8 cellular contexts compared by ENCODE assay signal in the genomic region with DNA sequence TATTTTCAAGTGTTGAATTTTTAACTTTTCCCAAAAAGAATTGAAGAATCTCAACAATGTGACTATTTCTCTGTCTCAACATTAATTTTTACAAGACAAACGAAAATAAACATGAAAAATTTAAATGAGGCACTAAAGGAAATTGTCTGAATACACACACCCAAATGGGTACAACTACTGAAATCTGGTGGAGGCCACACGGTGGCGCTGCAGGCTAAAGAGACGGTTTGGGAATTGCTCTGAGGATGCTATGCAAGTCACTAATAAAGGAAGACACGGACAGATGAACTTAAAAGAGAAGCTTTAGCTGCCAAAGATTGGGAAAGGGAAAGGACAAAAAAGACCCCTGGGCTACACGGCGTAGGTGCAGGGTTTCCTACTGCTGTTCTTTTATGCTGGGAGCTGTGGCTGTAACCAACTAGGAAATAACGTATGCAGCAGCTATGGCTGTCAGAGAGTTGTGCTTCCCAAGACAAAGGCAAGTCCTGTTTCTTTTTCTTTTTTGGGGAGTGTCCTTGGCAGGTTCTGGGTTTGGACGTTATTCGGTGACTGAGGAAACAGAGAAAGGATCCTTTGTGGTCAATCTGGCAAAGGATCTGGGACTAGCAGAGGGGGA. TPM values are rescaled to one million over a fixed set of nuclear protein-coding genes. Genes with fewer than 3 reads are reported as not detected.
DNase-seq lines count a peak whose midpoint lies in the region; ATAC-seq and TF ChIP-seq lines count a peak whose summit lies in the region.

Gene PCDHB10, plus strand, starts transcription at position 244 of the 616 bp plus-strand sequence. Its CDS starts 200 bp downstream, at position 444.

- no peak within 1 kb of the TSS for H3K27ac Mint-ChIP-seq in activated naive CD4-positive, alpha-beta T cell treated with anti-CD3 and anti-CD28 coated beads for 36 hours
- peak within 1 kb of the TSS; percentile 67 to 76 (median 75) for H3K27ac Mint-ChIP-seq in nephron

- TF ChIP-seq CTCF in mammary epithelial cell (conservative IDR thresholded peaks at IDR 0.05 in 1 of 2, IDR thresholded peaks at IDR 0.05 in 1 of 2; ENCODE audit: extremely low read depth in 1 of 2, insufficient read depth in 1 of 2, low read depth in 1 of 2, low read length in 2 of 2) (peak; percentile 63 to 71), nephron (IDR thresholded peaks at IDR 0.05; ENCODE audit: unreplicated experiment in 3 of 3) (peak; percentile 26 to 38 (median 30))

- 8% methylated on average over 8 of the region's 10 CpGs for WGBS in mammary epithelial cell (ENCODE audit: low coverage, missing lambda C conversion rate)

- H3K9ac ChIP-seq in mammary epithelial cell (ENCODE audit: insufficient read depth, low read length): no peak within 1 kb of the TSS

- no peaks in the 10 kb centered on the region for H3K4me1 Mint-ChIP-seq in activated naive CD4-positive, alpha-beta T cell treated with anti-CD3 and anti-CD28 coated beads for 36 hours (ENCODE audit: low read depth)
- no peaks in the 10 kb centered on the region for H3K4me1 Mint-ChIP-seq in nephron

- ATAC-seq in HG02885 (IDR thresholded peaks at IDR 0.05; ENCODE audit: poor library complexity, unreplicated experiment) (no peak), HG02642 (IDR thresholded peaks at IDR 0.05; ENCODE audit: poor library complexity, unreplicated experiment) (no peak)

- H3K4me1 ChIP-seq in mammary epithelial cell (ENCODE audit: insufficient read depth, low read length): no peaks in the 10 kb centered on the region

- peak within 1 kb of the TSS; percentile 53 for H3K4me2 ChIP-seq in mammary epithelial cell (ENCODE audit: insufficient read depth, low read depth, low read length)

- H4K20me1 ChIP-seq in mammary epithelial cell (ENCODE audit: insufficient read depth, low read length): no peaks in the 10 kb centered on the region

- no TSS peak for BruUV-seq in mammary epithelial cell (replicated peaks; lab: Mats Ljungman, UMichigan)

- dilution Hi-C loops in mammary epithelial cell (cut with HindIII; ENCODE audit: low sequenced_read_pairs): no loop called here

- intact Hi-C loops in activated naive CD4-positive, alpha-beta T cell treated with anti-CD3 and anti-CD28 coated beads for 36 hours (cut with micrococcal nuclease): no loop called here
- intact Hi-C loops in mammary epithelial cell (cut with micrococcal nuclease): loop anchor here (1.0 to 2.0 kb wide), 2 partner anchors 97 to 369 kb away; partner anchors contain the start of gene PCDHB2

- CTCF ChIA-PET in activated naive CD4-positive, alpha-beta T cell treated with anti-CD3 and anti-CD28 coated beads for 36 hours (lab: Charles Lee): interaction anchor here (0.7 to 1.2 kb wide), 2 partner anchors 32 to 372 kb away, joined by 3 to 4 read pairs; partner anchors contain the start of gene PCDHB14
- CTCF ChIA-PET in mammary epithelial cell (lab: Charles Lee; ENCODE audit: low non-redundant PET): no interaction called here

- H2AFZ ChIP-seq in mammary epithelial cell (ENCODE audit: low read depth, low read length): peak within 1 kb of the TSS; percentile 68

- peaks cover 27% of the 10 kb centered on the region for H3K27me3 Mint-ChIP-seq in activated naive CD4-positive, alpha-beta T cell treated with anti-CD3 and anti-CD28 coated beads for 36 hours (ENCODE audit: low read depth)
- no peaks in the 10 kb centered on the region for H3K27me3 Mint-ChIP-seq in nephron (ENCODE audit: low read depth)

- peaks cover 23% of the 10 kb centered on the region for H3K9me3 Mint-ChIP-seq in activated naive CD4-positive, alpha-beta T cell treated with anti-CD3 and anti-CD28 coated beads for 36 hours
- peaks cover 58% of the 10 kb centered on the region for H3K9me3 Mint-ChIP-seq in nephron

- H3K4me3 Mint-ChIP-seq in activated naive CD4-positive, alpha-beta T cell treated with anti-CD3 and anti-CD28 coated beads for 36 hours: no peak within 1 kb of the TSS
- H3K4me3 Mint-ChIP-seq in nephron: peak within 1 kb of the TSS; percentile 75 to 90 (median 84)

- H3K79me2 ChIP-seq in mammary epithelial cell (ENCODE audit: insufficient read depth, low read length): no peaks in the 10 kb centered on the region

- H3K36me3 ChIP-seq in mammary epithelial cell (ENCODE audit: insufficient read depth, low read length): no peaks in the 10 kb centered on the region

- in situ Hi-C loops in mammary epithelial cell (cut with MboI; ENCODE audit: low sequenced_read_pairs in 2 of 2): no loop called here

- peak; percentile 63 for DNase-seq in activated naive CD4-positive, alpha-beta T cell treated with anti-CD3 and anti-CD28 coated beads for 36 hours
- no peak for DNase-seq in activated naive CD4-positive, alpha-beta T cell (lab: John Stamatoyannopoulos, UW)
- peak; percentile 53 for DNase-seq in NCI-H1417 treated with DMSO at 0.1 percent for 48 hours (lab: John Stamatoyannopoulos, UW)
- peak; percentile 40 for DNase-seq in mammary epithelial cell
- no peak for DNase-seq in effector CD8-positive, alpha-beta T cell (lab: John Stamatoyannopoulos, UW)

- no peak within 1 kb of the TSS for H3K27ac ChIP-seq in mammary epithelial cell (ENCODE audit: insufficient read depth, low read depth, low read length)

- H3K4me3 ChIP-seq in mammary epithelial cell (replicated peaks in 1 of 3; ENCODE audit: insufficient read depth in 1 of 3, low read depth in 2 of 3, low read length in 3 of 3): peak within 1 kb of the TSS in 2 of 3 experiments; percentile 26 to 29

- no peaks in the 10 kb centered on the region for H3K27me3 ChIP-seq in mammary epithelial cell (ENCODE audit: insufficient read depth, low read length)

- H3K36me3 Mint-ChIP-seq in activated naive CD4-positive, alpha-beta T cell treated with anti-CD3 and anti-CD28 coated beads for 36 hours (ENCODE audit: low read depth): peaks cover 17% of the 10 kb centered on the region
- H3K36me3 Mint-ChIP-seq in nephron (ENCODE audit: low read depth): peaks cover 80% of the 10 kb centered on the region

- H3K9me3 ChIP-seq in mammary epithelial cell (replicated peaks; ENCODE audit: insufficient read depth, low read length): peaks cover 7% of the 10 kb centered on the region

RNA-seq across cellular contexts. Expression of gene PCDHB10, which starts in this region (rescaled TPM):
- not detected for total RNA-seq in activated naive CD4-positive, alpha-beta T cell treated with anti-CD3 and anti-CD28 coated beads for 36 hours
- total RNA-seq in mammary epithelial cell: 1 to 10 TPM in 1 of 2 donors, under 1 TPM in 1; 0.56 to 1.0 TPM
- 0.34 TPM for polyA plus RNA-seq in mammary epithelial cell
- not detected for polyA minus RNA-seq in mammary epithelial cell

Comparison
In these comparisons a context has a peak if more than half of its experiments do, and no peak if none do; other contexts are left out.
1. Peak in DNase-seq in activated naive CD4-positive, alpha-beta T cell treated with anti-CD3 and anti-CD28 coated beads for 36 hours; RNA of the gene not detected or under 1 TPM.
2. DNase-seq: peak in NCI-H1417 treated with DMSO at 0.1 percent for 48 hours (single experiment) and mammary epithelial cell (single experiment); none in activated naive CD4-positive, alpha-beta T cell (0 of 4) and effector CD8-positive, alpha-beta T cell (single experiment).